8 cellular contexts compared by ENCODE assay signal in the genomic region with DNA sequence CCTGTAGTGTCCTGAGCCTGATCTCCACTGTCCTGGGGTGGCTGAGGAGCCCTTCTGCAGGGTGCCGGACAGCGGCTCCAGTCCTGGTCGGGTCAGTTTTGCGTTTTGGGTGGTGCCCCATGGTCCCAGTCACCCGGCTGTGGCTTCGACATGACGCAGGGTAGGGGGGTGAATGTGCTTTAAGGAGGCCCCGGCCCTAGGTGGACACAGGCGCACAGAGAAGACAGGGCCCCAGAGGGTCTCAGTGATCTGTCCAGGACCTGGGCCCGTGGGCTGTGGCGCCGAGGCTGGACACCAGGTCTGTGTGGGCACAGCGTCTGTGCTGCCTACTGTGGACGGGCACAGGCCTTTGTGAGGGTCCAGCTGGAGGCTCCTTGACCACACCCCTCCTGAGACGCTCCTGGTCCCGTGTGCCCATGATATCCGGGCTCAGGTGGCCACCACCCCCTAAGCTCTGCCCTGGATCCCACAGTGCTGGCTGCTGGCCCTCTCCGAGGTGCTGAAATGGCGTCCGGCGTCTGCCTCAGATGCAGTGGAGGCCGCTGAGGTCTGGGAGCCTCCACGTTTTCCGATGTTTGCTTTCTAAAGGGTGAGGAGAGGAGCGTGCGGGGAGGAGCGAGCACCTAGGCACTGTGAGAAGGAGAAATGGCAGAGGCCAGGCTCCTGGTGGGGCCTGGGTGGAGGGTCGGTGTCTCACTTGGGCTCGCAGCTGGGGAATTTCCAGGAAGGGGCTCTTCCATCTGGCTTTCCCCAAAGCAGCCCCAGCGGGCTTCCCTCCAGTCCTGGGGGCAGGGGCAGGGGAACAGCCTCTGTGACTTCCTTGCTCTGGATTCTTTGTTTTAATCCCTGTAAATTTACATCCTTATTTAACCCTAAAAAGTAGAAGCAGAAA. TPM values are rescaled to one million over a fixed set of nuclear protein-coding genes. Genes with fewer than 3 reads are reported as not detected.
DNase-seq lines count a peak whose midpoint lies in the region; ATAC-seq and TF ChIP-seq lines count a peak whose summit lies in the region.

No MANE protein-coding gene starts in this region.

- H4K20me1 ChIP-seq in SU-DHL-6 (ENCODE audit: low read depth, low read length) = no peaks in the 10 kb centered on the region

- TF ChIP-seq EP300 in esophagus muscularis mucosa (IDR thresholded peaks at IDR 0.05) (no peak), transverse colon (IDR thresholded peaks at IDR 0.05; ENCODE audit: low read depth) (no peak)

- H3K27me3 Mint-ChIP-seq in HFFc6 (ENCODE audit: insufficient read depth) = peaks cover 31% of the 10 kb centered on the region

- H3K4me2 ChIP-seq in SU-DHL-6 (ENCODE audit: low read depth, low read length, poor library complexity, severe bottlenecking) = peak overlapping the region; percentile 59

- H3K4me3 ChIP-seq in SU-DHL-6 (ENCODE audit: insufficient read depth, low read length, poor library complexity, severe bottlenecking) = no peak overlapping the region
- H3K4me3 ChIP-seq in fibroblast of mammary gland (ENCODE audit: control insufficient read depth, low read depth, low read length) = no peak overlapping the region
- H3K4me3 ChIP-seq in esophagus muscularis mucosa = no peak overlapping the region
- no peak overlapping the region for H3K4me3 ChIP-seq in transverse colon

- H3K4me3 Mint-ChIP-seq in HFFc6 = no peak overlapping the region

- H3K36me3 ChIP-seq in SU-DHL-6 (ENCODE audit: low read length) = no peaks in the 10 kb centered on the region
- H3K36me3 ChIP-seq in esophagus muscularis mucosa = no peaks in the 10 kb centered on the region
- H3K36me3 ChIP-seq in transverse colon = no peaks in the 10 kb centered on the region

- H3K27me3 ChIP-seq in SU-DHL-6 (ENCODE audit: low read length) (no peaks in the 10 kb centered on the region), esophagus muscularis mucosa (peaks cover 0 to 94% (median 16%) of the 10 kb centered on the region in 4 donors), transverse colon (peaks cover 52% of the 10 kb centered on the region)

- H3K9ac ChIP-seq in SU-DHL-6 (ENCODE audit: low read length) = peak overlapping the region; percentile 66

- no peaks in the 10 kb centered on the region for H3K4me1 Mint-ChIP-seq in HFFc6 (ENCODE audit: low read depth)

- no peak overlapping the region for H3K27ac Mint-ChIP-seq in HFFc6

- H3K36me3 Mint-ChIP-seq in HFFc6 (ENCODE audit: low read depth) = no peaks in the 10 kb centered on the region

- H2AFZ ChIP-seq in SU-DHL-6 (ENCODE audit: low read depth, low read length, severe bottlenecking) = no peak overlapping the region

- DNase-seq in HFFc6 (peak; percentile 10), fibroblast of mammary gland (ENCODE audit: low read depth) (peak; percentile 15), retina (peak; percentile 73), NCI-H1694 treated with DMSO at 0.1 percent for 48 hours (lab: John Stamatoyannopoulos, UW) (no peak), esophagus muscularis mucosa (ENCODE audit: extremely low spot score) (no peak), transverse colon (no peak)

- ATAC-seq in GM18907 (IDR thresholded peaks at IDR 0.05; ENCODE audit: unreplicated experiment) = no peak

- no peaks in the 10 kb centered on the region for H3K79me2 ChIP-seq in SU-DHL-6 (ENCODE audit: insufficient read depth, low read length)

- TF ChIP-seq CTCF in HFFc6 (IDR thresholded peaks at IDR 0.05) (no peak), SU-DHL-6 (IDR thresholded peaks at IDR 0.05; ENCODE audit: insufficient read depth, low read length, poor library complexity, severe bottlenecking) (no peak), fibroblast of mammary gland (conservative IDR thresholded peaks at IDR 0.05; ENCODE audit: control insufficient read depth, insufficient read depth, low read depth, low read length) (no peak), esophagus muscularis mucosa (IDR thresholded peaks at IDR 0.05) (no peak), transverse colon (IDR thresholded peaks at IDR 0.05) (no peak)

- WGBS in esophagus muscularis mucosa = 27% methylated on average over 20 of the region's 30 CpGs
- WGBS in transverse colon (ENCODE audit: low coverage in 1 of 2), 2 donors = 56% methylated on average over 27 of the region's 30 CpGs; no CpG with 5 or more reads in 1 of the 2 donors

- intact Hi-C loops in esophagus muscularis mucosa (cut with DNase I) = no loop called here
- intact Hi-C loops in transverse colon (cut with DNase I; ENCODE audit: low total_unique reads) = no loop called here

- H3K9me3 Mint-ChIP-seq in HFFc6 = no peaks in the 10 kb centered on the region

- H3K9me3 ChIP-seq in SU-DHL-6 (ENCODE audit: insufficient read depth, low read length) (no peaks in the 10 kb centered on the region), esophagus muscularis mucosa (no peaks in the 10 kb centered on the region), transverse colon (no peaks in the 10 kb centered on the region)

- in situ Hi-C loops in transverse colon (cut with MboI; ENCODE audit: low pct_ligation_motif_present in 1 of 4, low pct_unique_long_range_greater_than_20kb in 1 of 4, low sequenced_read_pairs in 3 of 4) = no loop called here

- H3K4me1 ChIP-seq in esophagus muscularis mucosa (no peaks in the 10 kb centered on the region), transverse colon (no peaks in the 10 kb centered on the region)

- peaks cover 12% of the 10 kb centered on the region for H3F3A ChIP-seq in SU-DHL-6 (ENCODE audit: insufficient read depth)

- H3K27ac ChIP-seq in SU-DHL-6 (ENCODE audit: low read depth, low read length) (peak overlapping the region; percentile 94), esophagus muscularis mucosa (replicated peaks in 1 of 4) (no peak overlapping the region), transverse colon (no peak overlapping the region)

- no peak for TF ChIP-seq POLR2A in esophagus muscularis mucosa (IDR thresholded peaks at IDR 0.05; ENCODE audit: low read depth)
- no peak for TF ChIP-seq POLR2A in transverse colon (IDR thresholded peaks at IDR 0.05)

- H3K9me2 ChIP-seq in SU-DHL-6 (replicated peaks; ENCODE audit: insufficient read depth, low read length) = no peaks in the 10 kb centered on the region

RNA-seq across cellular contexts. Expression of a gene that starts 56.1 kb away (rescaled TPM):
- total RNA-seq in HFFc6 (2021; fragmentation: NEBNext Ultra II Directional; extraction: Animal tissue kit (Norgen Biotek cat#: 25700)) = 10 to 100 TPM; 18.4 to 24.2 (median 21.2) TPM
- 10 to 100 TPM; 23.5 to 29.8 (median 27.2) TPM for total RNA-seq in esophagus muscularis mucosa
- 100 to 1,000 TPM in 1 of 4 donors, 10 to 100 TPM in 3; 54.5 to 120 (median 75.8) TPM for total RNA-seq in transverse colon

Comparison
In these comparisons a context has a peak if more than half of its experiments do, and no peak if none do; other contexts are left out.
1. DNase-seq: peak in HFFc6 (single experiment), fibroblast of mammary gland (single experiment) and retina (single experiment); none in NCI-H1694 treated with DMSO at 0.1 percent for 48 hours (single experiment), esophagus muscularis mucosa (single experiment) and transverse colon (single experiment).